In genomic region chr10:50659865-50660730, GRCh38 we compare ENCODE assay signal across 8 cellular contexts. TPM values are rescaled to one million over a fixed set of nuclear protein-coding genes. Genes with fewer than 3 reads are reported as not detected.
DNase-seq lines count a peak whose midpoint lies in the region; ATAC-seq, FAIRE-seq and TF ChIP-seq lines count a peak whose summit lies in the region.
"Not testable (repeated sequence)": the region's sequence is repeated elsewhere in the genome, so short reads cannot be mapped to it uniquely, and the experiment has no call there.

No MANE protein-coding gene starts in this region.

- not testable (repeated sequence) for H3K4me1 Mint-ChIP-seq in Caco-2 (ENCODE audit: low read depth, unreplicated experiment)

- SMC1A ChIA-PET in GM12878 (lab: Charles Lee; ENCODE audit: uncharacterized antibody, unreplicated experiment): interaction anchor here (0.6 to 2.2 kb wide), 14 partner anchors 12 to 385 kb away, joined by 3 to 13 read pairs (median 4); partner anchors contain the start of gene A1CF

- not testable (repeated sequence) for H3K9me3 Mint-ChIP-seq in Caco-2 (ENCODE audit: unreplicated experiment)

- in situ Hi-C loops in GM12878 (cut with MboI): loop anchor here (10.0 kb wide), 1 partner anchor 1035 kb away; the partner anchor contains the start of gene CSTF2T

- ATAC-seq in GM19328 (IDR thresholded peaks at IDR 0.05; ENCODE audit: unreplicated experiment) (peak; percentile 96), HG03095 (IDR thresholded peaks at IDR 0.05; ENCODE audit: unreplicated experiment) (peak; percentile 99), GM12878 (peak; percentile 98)

- peak; percentile 76 to 77 for DNase-seq in Caco-2
- peak; percentile 0 for DNase-seq in NCI-H2029 treated with DMSO at 0.1 percent for 48 hours (lab: John Stamatoyannopoulos, UW)
- DNase-seq in GM12878 (ENCODE audit: low read depth, low spot score): not testable (repeated sequence)
- peak; percentile 2 for DNase-seq in kidney glomerular epithelial cell (lab: John Stamatoyannopoulos, UW)
- peak; percentile 18 to 21 for DNase-seq in stimulated activated CD8-positive, alpha-beta memory T cell treated with anti-CD3 and anti-CD28 coated beads, Interleukin-15, amount 100 ng/mL, for 4 hours (ENCODE audit: low read depth in 2 of 2)

- H3K27me3 ChIP-seq in Caco-2 (replicated peaks; ENCODE audit: control insufficient read depth, insufficient read depth, low read length); GM12878 (replicated peaks in 1 of 2; ENCODE audit: control insufficient read depth in 2 of 2, insufficient read depth in 2 of 2, low read length in 1 of 2): not testable (repeated sequence)

- BruUV-seq in Caco-2 (replicated peaks; lab: Mats Ljungman, UMichigan): TSS peak; percentile 42
- TSS peak; percentile 87 for BruUV-seq in GM12878 (replicated peaks; lab: Mats Ljungman, UMichigan)

- H2AFZ ChIP-seq in GM12878 (ENCODE audit: control insufficient read depth, low read depth, low read length): peak overlapping the region; percentile 95

- H3K4me3 Mint-ChIP-seq in Caco-2 (ENCODE audit: unreplicated experiment): peak overlapping the region; percentile 81

- CTCF ChIA-PET in Caco-2 (lab: Charles Lee) (interaction anchor here (0.6 to 1.2 kb wide), 7 partner anchors 8 to 293 kb away, joined by 3 to 8 read pairs (median 4); partner anchors contain the start of gene ASAH2B), GM12878 (lab: Yijun Ruan, JAX) (interaction anchor here (0.7 to 3.9 kb wide), 21 partner anchors 9 to 275 kb away, joined by 3 to 19 read pairs (median 3); partner anchors contain the start of gene ASAH2B)

- H3K27ac ChIP-seq in VCaP; GM12878 (ENCODE audit: control insufficient read depth, insufficient read depth): not testable (repeated sequence)

- not testable (repeated sequence) for H3K36me3 Mint-ChIP-seq in Caco-2 (ENCODE audit: insufficient read depth, unreplicated experiment)

- TF ChIP-seq POLR2A in GM12878 (IDR thresholded peaks at IDR 0.05; ENCODE audit: low read depth, low read length): peak; percentile 70

- H3K27ac Mint-ChIP-seq in Caco-2 (ENCODE audit: unreplicated experiment): peak overlapping the region; percentile 43

- TF ChIP-seq CTCF in Caco-2 (IDR thresholded peaks at IDR 0.05; ENCODE audit: insufficient read depth in 1 of 2, low read depth in 1 of 2, low read length in 1 of 2, severe bottlenecking in 1 of 2, unreplicated experiment in 1 of 2) (peak; percentile 60 to 80), VCaP (conservative IDR thresholded peaks at IDR 0.05) (peak; percentile 29), GM12878 (IDR thresholded peaks at IDR 0.05 in 2 of 3, conservative IDR thresholded peaks at IDR 0.05 in 1 of 3; ENCODE audit: control insufficient read depth in 2 of 3, extremely low read depth in 1 of 3, insufficient read depth in 1 of 3, low read depth in 3 of 3, low read length in 3 of 3) (peak; percentile 62 to 68 (median 63))

- H3K9me3 ChIP-seq in Caco-2; GM12878 (replicated peaks; ENCODE audit: control insufficient read depth, insufficient read depth, low read length): not testable (repeated sequence)

- H3K4me1 ChIP-seq in Caco-2; GM12878 (ENCODE audit: control insufficient read depth, insufficient read depth, low read length): not testable (repeated sequence)

- not testable (repeated sequence) for TF ChIP-seq EP300 in GM12878 (IDR thresholded peaks at IDR 0.05; ENCODE audit: borderline replicate concordance in 1 of 2, control insufficient read depth in 1 of 2, low read depth in 2 of 2, low read length in 2 of 2)

- not testable (repeated sequence) for H3K36me3 ChIP-seq in Caco-2 (ENCODE audit: control insufficient read depth, insufficient read depth, low read length); GM12878 (ENCODE audit: control insufficient read depth in 2 of 2, insufficient read depth in 2 of 2, low read length in 1 of 2)

- peak overlapping the region; percentile 68 for H3K4me2 ChIP-seq in GM12878 (ENCODE audit: control insufficient read depth, insufficient read depth)

- WGBS in GM12878 (ENCODE audit: insufficient coverage, insufficient replicate concordance, low lambda C conversion rate, missing lambda C conversion rate): 10% methylated on average over 32 of the region's 32 CpGs

- not testable (repeated sequence) for H3K79me2 ChIP-seq in GM12878 (ENCODE audit: control insufficient read depth, insufficient read depth, low read length)

- TF ChIP-seq RAD21 in GM12878 (IDR thresholded peaks at IDR 0.05; ENCODE audit: insufficient read depth, low read depth, low read length): peak; percentile 53

- RAD21 ChIA-PET in GM12878 (lab: Charles Lee; ENCODE audit: unreplicated experiment): interaction anchor here (0.6 to 2.9 kb wide), 10 partner anchors 8 to 366 kb away, joined by 3 to 15 read pairs (median 3); partner anchors contain the start of genes ASAH2B and SGMS1

- not testable (repeated sequence) for H4K20me1 ChIP-seq in GM12878 (ENCODE audit: control insufficient read depth, insufficient read depth)

- not testable (repeated sequence) for H3K27me3 Mint-ChIP-seq in Caco-2 (ENCODE audit: insufficient read depth, unreplicated experiment)

- POLR2A ChIA-PET in Caco-2 (lab: Charles Lee) (interaction anchor here (0.6 to 0.7 kb wide), 2 partner anchors 25 to 97 kb away, joined by 4 to 13 read pairs; no protein-coding TSS in a partner anchor), GM12878 (lab: Charles Lee) (interaction anchor here (1.2 kb wide), 1 partner anchor 12 kb away, joined by 5 read pairs; no protein-coding TSS in a partner anchor)

- peak; percentile 92 for FAIRE-seq in GM12878 (lab: Jason Lieb, UNC)

- H3K9ac ChIP-seq in GM12878 (ENCODE audit: control insufficient read depth, insufficient read depth, low read length): peak overlapping the region; percentile 68; the same call in 1 of the 2 replicates

- peak overlapping the region; percentile 52 for H3K4me3 ChIP-seq in Caco-2 (ENCODE audit: low read depth, low read length)
- H3K4me3 ChIP-seq in GM12878: peak overlapping the region; percentile 66

- intact Hi-C loops in Caco-2 (cut with micrococcal nuclease; ENCODE audit: unreplicated experiment): not testable (repeated sequence)
- intact Hi-C loops in GM12878 (cut with micrococcal nuclease; ENCODE audit: unreplicated experiment): loop anchor here (10.0 kb wide), 1 partner anchor 235 kb away; no protein-coding TSS in a partner anchor

TF ChIP-seq in GM12878, 131 proteins besides CTCF, POLR2A, EP300 and RAD21 (continues in another document):
- TF ChIP-seq, protein P1, sequence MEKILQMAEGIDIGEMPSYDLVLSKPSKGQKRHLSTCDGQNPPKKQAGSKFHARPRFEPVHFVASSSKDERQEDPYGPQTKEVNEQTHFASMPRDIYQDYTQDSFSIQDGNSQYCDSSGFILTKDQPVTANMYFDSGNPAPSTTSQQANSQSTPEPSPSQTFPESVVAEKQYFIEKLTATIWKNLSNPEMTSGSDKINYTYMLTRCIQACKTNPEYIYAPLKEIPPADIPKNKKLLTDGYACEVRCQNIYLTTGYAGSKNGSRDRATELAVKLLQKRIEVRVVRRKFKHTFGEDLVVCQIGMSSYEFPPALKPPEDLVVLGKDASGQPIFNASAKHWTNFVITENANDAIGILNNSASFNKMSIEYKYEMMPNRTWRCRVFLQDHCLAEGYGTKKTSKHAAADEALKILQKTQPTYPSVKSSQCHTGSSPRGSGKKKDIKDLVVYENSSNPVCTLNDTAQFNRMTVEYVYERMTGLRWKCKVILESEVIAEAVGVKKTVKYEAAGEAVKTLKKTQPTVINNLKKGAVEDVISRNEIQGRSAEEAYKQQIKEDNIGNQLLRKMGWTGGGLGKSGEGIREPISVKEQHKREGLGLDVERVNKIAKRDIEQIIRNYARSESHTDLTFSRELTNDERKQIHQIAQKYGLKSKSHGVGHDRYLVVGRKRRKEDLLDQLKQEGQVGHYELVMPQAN (conservative IDR thresholded peaks at IDR 0.05): 0 out of 2 replicates have a peak, but pooled peaks have one; percentile 69
- TF ChIP-seq HCFC1 (IDR thresholded peaks at IDR 0.05; ENCODE audit: low read length): 0 out of 2 replicates have a peak, but pooled peaks have one; percentile 38

RNA-seq across cellular contexts. Expression of gene SGMS1, which starts 36.3 kb away (rescaled TPM):
- 30.5 and 34.8 TPM in 2 replicates for total RNA-seq in Caco-2 (2022)
- total RNA-seq in GM12878 (2013; cell fraction: nucleolus; rRNA removed): 31.1 and 32.6 TPM in 2 replicates
- total RNA-seq in GM12878 (2014; rRNA removed): 6.3 and 7.4 TPM in 2 replicates
- total RNA-seq in GM12878 (2014; rRNA removed; fragmentation: Illumina TruSeq; extraction: Trizol): 4.8 and 7.2 TPM in 2 replicates
- 3.6 and 5.0 TPM in 2 replicates for total RNA-seq in GM12878 (2021)
- 7.3 TPM for polyA plus RNA-seq in GM12878 (2011; ENCODE audit: low read depth)
- polyA plus RNA-seq in GM12878 (2011; rRNA removed): 14.5 and 14.8 TPM in 2 replicates
- 12.2 and 14.7 TPM in 2 replicates for polyA plus RNA-seq in GM12878 (2011; cell fraction: cytosol; rRNA removed)
- 14.2 and 16.5 TPM in 2 replicates for polyA plus RNA-seq in GM12878 (2011; cell fraction: nucleus; rRNA removed)
- 9.6 and 14.4 TPM in 2 replicates for polyA plus RNA-seq in GM12878 (2012)
- polyA plus RNA-seq in GM12878 (2014; fragmentation: Illumina TruSeq; extraction: Trizol): 3.5 and 3.6 TPM in 2 replicates
- polyA plus RNA-seq in GM12878 (2014; fragmentation: Nextera tagmentation; extraction: Ambion mirVana): 1 to 10 TPM; 1.4 to 1.7 TPM
- 2.5 and 4.4 TPM in 2 replicates for polyA plus RNA-seq in GM12878 (2014; rRNA removed)
- 10 to 100 TPM; 10.7 to 11.7 TPM for polyA plus RNA-seq in GM12878 (2016; fragmentation: Nextera tagmentation; extraction: Ambion mirVana)
- 20.7 and 31.1 TPM in 2 replicates for polyA minus RNA-seq in GM12878 (2011; rRNA and poly(A)+ RNA removed)
- 12.2 and 13.7 TPM in 2 replicates for polyA minus RNA-seq in GM12878 (2011; cell fraction: cytosol; rRNA and poly(A)+ RNA removed)
- 50.1 and 107 TPM in 2 replicates for polyA minus RNA-seq in GM12878 (2011; cell fraction: nucleus; rRNA and poly(A)+ RNA removed)
